In genomic region chr9:1845421-1845820, GRCh38 we compare ENCODE assay signal across 28 cellular contexts.
"Had no signal": no experiment of that assay in that cellular context is flagged by ENCODE, and none has a peak within 500 bp of the region (broad histone marks: within the 10 kb centered on the region; RNA-seq: fewer than 3 reads in every experiment).

No MANE protein-coding gene starts in this region.

- H3K36me3 ChIP-seq: stomach, suprapubic skin, thoracic aorta, thyroid gland, tibial artery, tibial nerve, transverse colon, upper lobe of left lung, upper lobe of right lung, uterus, vagina had no signal

- H3K36me3 Mint-ChIP-seq: stimulated activated effector memory CD8-positive, alpha-beta T cell treated with anti-CD3 and anti-CD28 coated beads, Interleukin-12 subunit alpha, Interleukin-12 subunit beta, amount 100 ng/mL, for 72 hours; stimulated activated memory B cell treated with anti-CD40 and anti-IgM and Interleukin-4, amounts not matched to agents 10 μg/mL and 1 μg/mL and 100 μg/mL, for 72 hours; stimulated activated naive B cell treated with anti-CD40 and anti-IgM and Interleukin-4, amounts not matched to agents 10 μg/mL and 1 μg/mL and 100 μg/mL, for 72 hours; type B pancreatic cell had no signal

- H3K9me3 Mint-ChIP-seq: stimulated activated effector memory CD8-positive, alpha-beta T cell treated with anti-CD3 and anti-CD28 coated beads, Interleukin-12 subunit alpha, Interleukin-12 subunit beta, amount 100 ng/mL, for 72 hours; stimulated activated naive CD8-positive, alpha-beta T cell treated with anti-CD3 and anti-CD28 coated beads, Interleukin-15, amount 100 ng/mL, for 72 hours; stimulated activated naive CD8-positive, alpha-beta T cell treated with anti-CD3 and anti-CD28 coated beads, Interleukin-15, Interleukin-2, amounts not matched to agents 100 ng/mL and 50 ng/mL, for 24 hours; type B pancreatic cell had no signal

- H3K4me1 ChIP-seq: stomach, suprapubic skin, testis, thyroid gland, tibial artery, tibial nerve, transverse colon, upper lobe of left lung, upper lobe of right lung, uterus, vagina had no signal

- H3K27me3 ChIP-seq: stomach, suprapubic skin, testis, thyroid gland, tibial artery, tibial nerve, transverse colon, upper lobe of left lung, upper lobe of right lung, uterus, vagina had no signal

- H3K9me3 ChIP-seq: stomach, suprapubic skin, testis, thoracic aorta, thyroid gland, tibial artery, tibial nerve, transverse colon, upper lobe of left lung, upper lobe of right lung, uterus, vagina had no signal

- H3K4me3 Mint-ChIP-seq: stimulated activated effector memory CD8-positive, alpha-beta T cell treated with anti-CD3 and anti-CD28 coated beads, Interleukin-12 subunit alpha, Interleukin-12 subunit beta, amount 100 ng/mL, for 72 hours; stimulated activated memory B cell treated with anti-CD40 and anti-IgM and Interleukin-4, amounts not matched to agents 10 μg/mL and 1 μg/mL and 100 μg/mL, for 72 hours; stimulated activated naive B cell treated with anti-CD40 and anti-IgM and Interleukin-4, amounts not matched to agents 10 μg/mL and 1 μg/mL and 100 μg/mL, for 72 hours; stimulated activated naive CD8-positive, alpha-beta T cell treated with anti-CD3 and anti-CD28 coated beads, Interleukin-15, amount 100 ng/mL, for 72 hours; stimulated activated naive CD8-positive, alpha-beta T cell treated with anti-CD3 and anti-CD28 coated beads, Interleukin-15, Interleukin-2, amounts not matched to agents 100 ng/mL and 50 ng/mL, for 24 hours; type B pancreatic cell had no signal

- H3K27me3 Mint-ChIP-seq: stimulated activated memory B cell treated with anti-CD40 and anti-IgM and Interleukin-4, amounts not matched to agents 10 μg/mL and 1 μg/mL and 100 μg/mL, for 72 hours had no signal

- DNase-seq: stimulated activated CD4-positive, alpha-beta T cell treated with anti-CD3 and anti-CD28 coated beads, Interleukin-2, amount 100 ng/mL, for 48 hours; stimulated activated CD4-positive, alpha-beta T cell treated with anti-CD3 and anti-CD28 coated beads, Interleukin-4, amount 100 ng/mL, for 1 hour; stimulated activated CD4-positive, alpha-beta T cell treated with anti-CD3 and anti-CD28 coated beads, Interleukin-4, amount 100 ng/mL, for 24 hours; stimulated activated CD4-positive, alpha-beta T cell treated with anti-CD3 and anti-CD28 coated beads, Interleukin-4, amount 100 ng/mL, for 4 hours; stimulated activated CD8-positive, alpha-beta memory T cell treated with anti-CD3 and anti-CD28 coated beads, Interleukin-4, amount 100 ng/mL, for 48 hours; stimulated activated naive B cell treated with anti-CD40 and anti-IgM and Interleukin-4, amounts not matched to agents 10 μg/mL and 1 μg/mL and 100 μg/mL, for 72 hours; stimulated activated naive CD4-positive, alpha-beta T cell treated with Interleukin-2 at 50 U/mL for 16 hours; stimulated activated naive CD8-positive, alpha-beta T cell treated with anti-CD3 and anti-CD28 coated beads, Interleukin-15, amount 100 ng/mL, for 72 hours; stimulated activated naive CD8-positive, alpha-beta T cell treated with anti-CD3 and anti-CD28 coated beads, Interleukin-15, Interleukin-2, amounts not matched to agents 100 U/mL and 50 U/mL, for 24 hours; stomach; substantia nigra; testis; thyroid gland; tibial artery; transverse colon; trophoblast cell; upper lobe of left lung; upper lobe of right lung; uterus had no signal

- ATAC-seq: stimulated activated effector memory CD8-positive, alpha-beta T cell treated with anti-CD3 and anti-CD28 coated beads, Interleukin-12 subunit alpha, Interleukin-12 subunit beta, amount 100 ng/mL, for 72 hours; stimulated activated memory B cell treated with anti-CD40 and anti-IgM and Interleukin-4, amounts not matched to agents 10 μg/mL and 1 μg/mL and 100 μg/mL, for 72 hours; stimulated activated naive B cell treated with anti-CD40 and anti-IgM and Interleukin-4, amounts not matched to agents 10 μg/mL and 1 μg/mL and 100 μg/mL, for 72 hours; stimulated activated naive CD8-positive, alpha-beta T cell treated with anti-CD3 and anti-CD28 coated beads, Interleukin-15, amount 100 ng/mL, for 72 hours; stimulated activated naive CD8-positive, alpha-beta T cell treated with anti-CD3 and anti-CD28 coated beads, Interleukin-15, Interleukin-2, amounts not matched to agents 100 U/mL and 50 U/mL, for 24 hours; upper lobe of right lung had no signal

- H3K4me3 ChIP-seq: stomach, suprapubic skin, testis, thoracic aorta, thyroid gland, tibial artery, tibial nerve, transverse colon, upper lobe of left lung, upper lobe of right lung, uterus, vagina had no signal

- H3K4me1 Mint-ChIP-seq: stimulated activated effector memory CD8-positive, alpha-beta T cell treated with anti-CD3 and anti-CD28 coated beads, Interleukin-12 subunit alpha, Interleukin-12 subunit beta, amount 100 ng/mL, for 72 hours; stimulated activated memory B cell treated with anti-CD40 and anti-IgM and Interleukin-4, amounts not matched to agents 10 μg/mL and 1 μg/mL and 100 μg/mL, for 72 hours; stimulated activated naive B cell treated with anti-CD40 and anti-IgM and Interleukin-4, amounts not matched to agents 10 μg/mL and 1 μg/mL and 100 μg/mL, for 72 hours; stimulated activated naive CD8-positive, alpha-beta T cell treated with anti-CD3 and anti-CD28 coated beads, Interleukin-15, amount 100 ng/mL, for 72 hours had no signal

- H3K27ac ChIP-seq: stomach, suprapubic skin, testis, thoracic aorta, thyroid gland, tibial artery, tibial nerve, transverse colon, upper lobe of left lung, upper lobe of right lung, uterus, vagina had no signal

- H3K27ac Mint-ChIP-seq: stimulated activated effector memory CD8-positive, alpha-beta T cell treated with anti-CD3 and anti-CD28 coated beads, Interleukin-12 subunit alpha, Interleukin-12 subunit beta, amount 100 ng/mL, for 72 hours; stimulated activated memory B cell treated with anti-CD40 and anti-IgM and Interleukin-4, amounts not matched to agents 10 μg/mL and 1 μg/mL and 100 μg/mL, for 72 hours; stimulated activated naive B cell treated with anti-CD40 and anti-IgM and Interleukin-4, amounts not matched to agents 10 μg/mL and 1 μg/mL and 100 μg/mL, for 72 hours; stimulated activated naive CD8-positive, alpha-beta T cell treated with anti-CD3 and anti-CD28 coated beads, Interleukin-15, amount 100 ng/mL, for 72 hours; stimulated activated naive CD8-positive, alpha-beta T cell treated with anti-CD3 and anti-CD28 coated beads, Interleukin-15, Interleukin-2, amounts not matched to agents 100 ng/mL and 50 ng/mL, for 24 hours; type B pancreatic cell had no signal

- FAIRE-seq: urothelium cell line had no signal
